Comparison of ENCODE assay signal across 24 cellular contexts in the genomic region with DNA sequence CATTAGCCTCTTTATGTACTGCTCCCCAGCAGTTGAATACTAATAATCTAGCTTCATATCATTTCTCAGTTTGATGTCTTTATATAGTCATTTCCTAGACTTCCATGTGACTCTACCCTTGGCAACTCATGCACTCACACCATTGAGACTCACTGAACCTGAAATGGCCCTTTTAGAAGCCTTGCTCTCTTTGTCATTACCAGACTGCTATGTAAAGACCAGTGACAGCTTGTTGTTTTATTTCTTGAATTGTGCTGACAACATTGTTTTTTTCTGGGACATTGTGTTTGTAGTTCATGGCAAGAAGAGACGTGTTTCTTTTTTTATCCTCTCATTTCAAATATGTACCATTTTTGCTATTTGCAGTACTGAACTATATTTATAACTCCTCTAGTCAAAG.
A peak's percentile ranks its signal among the peaks of the same experiment; 100 is the strongest.
DNase-seq lines count a peak whose midpoint lies in the region; TF ChIP-seq lines count a peak whose summit lies in the region.
"Had no signal": no experiment of that assay in that cellular context is flagged by ENCODE, and none has a peak within 500 bp of the region (broad histone marks: within the 10 kb centered on the region; RNA-seq: fewer than 3 reads in every experiment).

No MANE protein-coding gene starts in this region.

- no peaks in the 10 kb centered on the region for H3F3A ChIP-seq in smooth muscle cell (ENCODE audit: low read depth)

- H3K9ac ChIP-seq in smooth muscle cell (ENCODE audit: low read depth) = no peak overlapping the region

- no peak overlapping the region for H3K4me2 ChIP-seq in smooth muscle cell

- DNase-seq in NCI-H2171 treated with DMSO at 0.1 percent for 48 hours (lab: John Stamatoyannopoulos, UW) = peak; percentile 36
- DNase-seq in NCI-H2171 (lab: John Stamatoyannopoulos, UW) = no peak
- peak; percentile 37 for DNase-seq in NCI-H345 treated with DMSO at 0.1 percent for 48 hours (lab: John Stamatoyannopoulos, UW; ENCODE audit: unreplicated experiment)
- DNase-seq in globus pallidus (ENCODE audit: low spot score) = peak; percentile 0
- DNase-seq in stimulated activated CD4-positive, alpha-beta T cell treated with anti-CD3 and anti-CD28 coated beads, Interleukin-12 subunit alpha, Interleukin-12 subunit beta, amount 100 ng/mL, for 4 hours = no peak
- DNase-seq in substantia nigra (lab: John Stamatoyannopoulos, UW) = no peak
- DNase-seq in MV-4-11 (lab: John Stamatoyannopoulos, UW) = no peak
- DNase-seq in smooth muscle cell (lab: John Stamatoyannopoulos, UW; ENCODE audit: unreplicated experiment) = no peak
- DNase-seq: 8988T; activated CD8-positive, alpha-beta T cell treated with anti-CD3 and anti-CD28 coated beads, Interleukin-2, amount 10 ng/mL, durations not matched to agents 7 days and 5 days; activated effector memory CD4-positive, alpha-beta T cell treated with Interleukin-2 at 50 U/mL for 16 hours; activated naive CD8-positive, alpha-beta T cell treated with anti-CD3 and anti-CD28 coated beads, Interleukin-2, amount 10 ng/mL, durations not matched to agents 7 days and 5 days; activated T-cell treated with anti-CD3 and anti-CD28 coated beads for 4 hours; DMS79 treated with DMSO at 0.1 percent for 48 hours; heart right ventricle; Karpas-422; left lung; naive B cell; NCI-H2029; NCI-H510A; stimulated activated CD4-positive, alpha-beta T cell treated with anti-CD3 and anti-CD28 coated beads, Interleukin-15, amount 100 ng/mL, for 24 hours; tibial artery had no signal

- H3K4me1 ChIP-seq in smooth muscle cell (ENCODE audit: low read depth) = no peaks in the 10 kb centered on the region
- H3K4me1 ChIP-seq: heart right ventricle, left lung, right atrium auricular region, tibial artery had no signal

- H2AFZ ChIP-seq in smooth muscle cell (ENCODE audit: low read depth) = no peak overlapping the region

- no peak overlapping the region for H3K4me3 ChIP-seq in smooth muscle cell
- H3K4me3 ChIP-seq: heart right ventricle, left lung, right atrium auricular region, SK-N-MC, tibial artery had no signal

- no peak for TF ChIP-seq CTCF in smooth muscle cell (IDR thresholded peaks at IDR 0.05; ENCODE audit: borderline replicate concordance, insufficient read depth, poor library complexity, severe bottlenecking)

- H3K27me3 ChIP-seq in smooth muscle cell (ENCODE audit: low read depth) = no peaks in the 10 kb centered on the region
- H3K27me3 ChIP-seq: heart right ventricle, left lung, right atrium auricular region, tibial artery had no signal

- H3K27ac ChIP-seq in substantia nigra (ENCODE audit: low read depth, low read length, poor library complexity, severe bottlenecking) (no peak overlapping the region), smooth muscle cell (ENCODE audit: low read depth) (no peak overlapping the region)
- H3K27ac ChIP-seq: heart right ventricle, left lung, right atrium auricular region, SK-N-MC, tibial artery had no signal

- no peaks in the 10 kb centered on the region for H3K9me3 ChIP-seq in smooth muscle cell (replicated peaks; ENCODE audit: low read depth)
- H3K9me3 ChIP-seq: heart right ventricle, left lung, right atrium auricular region, tibial artery had no signal

- no peaks in the 10 kb centered on the region for H4K20me1 ChIP-seq in smooth muscle cell (ENCODE audit: low read depth)

- no peaks in the 10 kb centered on the region for H3K36me3 ChIP-seq in smooth muscle cell (ENCODE audit: low read depth)
- H3K36me3 ChIP-seq: heart right ventricle, left lung, right atrium auricular region, tibial artery had no signal

- WGBS in smooth muscle cell (ENCODE audit: low lambda C conversion rate) = 95% methylated on average over 1 of the region's 1 CpG

- no peaks in the 10 kb centered on the region for H3K79me2 ChIP-seq in smooth muscle cell (ENCODE audit: low read depth)

Comparison
In these comparisons a context has a peak if more than half of its experiments do, and no peak if none do; other contexts are left out.
1. DNase-seq: peak in NCI-H2171 treated with DMSO at 0.1 percent for 48 hours (single experiment), NCI-H345 treated with DMSO at 0.1 percent for 48 hours (single experiment) and globus pallidus (single experiment); none in NCI-H2171 (single experiment), stimulated activated CD4-positive, alpha-beta T cell treated with anti-CD3 and anti-CD28 coated beads, Interleukin-12 subunit alpha, Interleukin-12 subunit beta, amount 100 ng/mL, for 4 hours (single experiment), substantia nigra (0 of 49), MV-4-11 (single experiment) and smooth muscle cell (single experiment).